Comparison of ENCODE assay signal across 11 cellular contexts in genomic region chr3:23739536-23739935, GRCh38.
DNase-seq lines count a peak whose midpoint lies in the region; ATAC-seq and TF ChIP-seq lines count a peak whose summit lies in the region.
"Had no signal": no experiment of that assay in that cellular context is flagged by ENCODE, and none has a peak within 500 bp of the region (broad histone marks: within the 10 kb centered on the region; RNA-seq: fewer than 3 reads in every experiment).

No MANE protein-coding gene starts in this region.

- H3K36me3 ChIP-seq in HCT116 (ENCODE audit: control insufficient read depth in 1 of 2, insufficient read depth in 2 of 2, low read length in 2 of 2) (no peaks in the 10 kb centered on the region), RWPE2 (ENCODE audit: low read depth) (no peaks in the 10 kb centered on the region), smooth muscle cell (ENCODE audit: low read depth) (no peaks in the 10 kb centered on the region)
- H3K36me3 ChIP-seq: WERI-Rb-1 had no signal

- POLR2A ChIA-PET in HCT116 (lab: Charles Lee) (interaction anchor here (1.0 kb wide), 1 partner anchor 12 kb away, joined by 4 read pairs; no protein-coding TSS in a partner anchor), WTC11 (lab: Charles Lee) (no interaction called here)

- no peak for ATAC-seq in HCT116
- ATAC-seq in RWPE2 (ENCODE audit: low read depth), result 0 out of 3 replicates have a peak, but pooled peaks have one; percentile 13
- ATAC-seq in GM19452 (IDR thresholded peaks at IDR 0.05; ENCODE audit: unreplicated experiment), result no peak
- no peak for ATAC-seq in WTC11
- ATAC-seq: activated naive CD8-positive, alpha-beta T cell treated with anti-CD3 and anti-CD28 coated beads, Interleukin-2, amount 50 U/mL, for 24 hours had no signal

- H3K79me2 ChIP-seq in HCT116 (ENCODE audit: insufficient read depth, low read length) (no peaks in the 10 kb centered on the region), smooth muscle cell (ENCODE audit: low read depth) (no peaks in the 10 kb centered on the region)

- H3K4me3 Mint-ChIP-seq in WTC11, result no peak overlapping the region; the same call in 1 of the 2 replicates
- H3K4me3 Mint-ChIP-seq: activated naive CD8-positive, alpha-beta T cell treated with anti-CD3 and anti-CD28 coated beads, Interleukin-2, amount 50 U/mL, for 24 hours had no signal

- intact Hi-C loops in HCT116 (cut with micrococcal nuclease), result loop anchor here (1.0 kb wide), 1 partner anchor 54 kb away; no protein-coding TSS in a partner anchor

- DNase-seq in HCT116 (ENCODE audit: low read depth, low spot score) (no peak), RWPE2 (ENCODE audit: low spot score) (no peak), fibroblast of mammary gland (ENCODE audit: low read depth) (peak; percentile 85), smooth muscle cell (lab: John Stamatoyannopoulos, UW; ENCODE audit: unreplicated experiment) (no peak), WTC11 (ENCODE audit: low spot score) (no peak), putamen (ENCODE audit: low spot score) (no peak), pons (ENCODE audit: low spot score) (no peak)
- DNase-seq: activated naive CD8-positive, alpha-beta T cell treated with anti-CD3 and anti-CD28 coated beads, Interleukin-2, amount 50 U/mL, for 24 hours; retina; WERI-Rb-1 had no signal

- no peak for TF ChIP-seq CTCF in HCT116 (IDR thresholded peaks at IDR 0.05 in 2 of 3, conservative IDR thresholded peaks at IDR 0.05 in 1 of 3; ENCODE audit: borderline replicate concordance in 1 of 3, insufficient read depth in 1 of 3, low read depth in 2 of 3, low read length in 2 of 3)
- TF ChIP-seq CTCF in RWPE2 (IDR thresholded peaks at IDR 0.05; ENCODE audit: poor library complexity, severe bottlenecking), result no peak
- TF ChIP-seq CTCF in fibroblast of mammary gland (conservative IDR thresholded peaks at IDR 0.05; ENCODE audit: control insufficient read depth, insufficient read depth, low read depth, low read length), result no peak
- TF ChIP-seq CTCF in smooth muscle cell (IDR thresholded peaks at IDR 0.05; ENCODE audit: borderline replicate concordance, insufficient read depth, poor library complexity, severe bottlenecking), result no peak
- no peak for TF ChIP-seq CTCF in WTC11 (IDR thresholded peaks at IDR 0.05)

- peak overlapping the region; percentile 76 for H3K4me2 ChIP-seq in HCT116 (ENCODE audit: low read length)
- H3K4me2 ChIP-seq in smooth muscle cell, result peak overlapping the region; percentile 76

- H3K9me3 ChIP-seq in HCT116 (ENCODE audit: control insufficient read depth in 1 of 2, insufficient read depth in 1 of 2, low read depth in 1 of 2, low read length in 2 of 2) (no peaks in the 10 kb centered on the region), RWPE2 (ENCODE audit: severe bottlenecking) (no peaks in the 10 kb centered on the region), smooth muscle cell (replicated peaks; ENCODE audit: low read depth) (no peaks in the 10 kb centered on the region)

- RAD21 ChIA-PET in HCT116 (lab: Charles Lee; ENCODE audit: low non-redundant PET in 1 of 2, low total read pairs in 2 of 2, uncharacterized antibody in 2 of 2, unreplicated experiment in 2 of 2), result no interaction called here

- H3K27ac Mint-ChIP-seq in WTC11, result no peak overlapping the region

- no peaks in the 10 kb centered on the region for H3K9me2 ChIP-seq in HCT116 (ENCODE audit: insufficient read depth)

- H2AFZ ChIP-seq in HCT116 (ENCODE audit: low read depth, low read length, poor library complexity, severe bottlenecking) (peak overlapping the region; percentile 52), smooth muscle cell (ENCODE audit: low read depth) (no peak overlapping the region)

- no peaks in the 10 kb centered on the region for H3K27me3 ChIP-seq in HCT116 (ENCODE audit: insufficient read depth, low read length)
- H3K27me3 ChIP-seq in RWPE2 (ENCODE audit: insufficient read depth, poor library complexity, severe bottlenecking), result no peaks in the 10 kb centered on the region
- peaks cover 29% of the 10 kb centered on the region for H3K27me3 ChIP-seq in smooth muscle cell (ENCODE audit: low read depth)

- no peak for TF ChIP-seq RAD21 in HCT116 (IDR thresholded peaks at IDR 0.05; ENCODE audit: low read depth)

- H3K27ac ChIP-seq in HCT116 (ENCODE audit: low read depth, low read length) (peak overlapping the region; percentile 81), RWPE2 (ENCODE audit: poor library complexity, severe bottlenecking) (peak overlapping the region; percentile 98), smooth muscle cell (ENCODE audit: low read depth) (peak overlapping the region; percentile 75)
- H3K27ac ChIP-seq: WERI-Rb-1 had no signal

- H3K4me1 ChIP-seq in HCT116 (ENCODE audit: control insufficient read depth in 1 of 2, insufficient read depth in 2 of 2, low read length in 2 of 2) (peaks cover 46 to 89% of the 10 kb centered on the region in 2 experiments), RWPE2 (ENCODE audit: insufficient read depth, poor library complexity, severe bottlenecking) (peaks cover 41% of the 10 kb centered on the region), smooth muscle cell (ENCODE audit: low read depth) (peaks cover 34% of the 10 kb centered on the region)

- no peaks in the 10 kb centered on the region for H3K9me3 Mint-ChIP-seq in WTC11
- H3K9me3 Mint-ChIP-seq: activated naive CD8-positive, alpha-beta T cell treated with anti-CD3 and anti-CD28 coated beads, Interleukin-2, amount 50 U/mL, for 24 hours had no signal

- CTCF ChIA-PET in HCT116 (lab: Charles Lee), result no interaction called here
- CTCF ChIA-PET in WTC11 (lab: Charles Lee), result interaction anchor here (0.6 kb wide), 1 partner anchor 111 kb away, joined by 4 read pairs; no protein-coding TSS in a partner anchor

- peaks cover 85% of the 10 kb centered on the region for H3K4me1 Mint-ChIP-seq in WTC11

- H3K9ac ChIP-seq in HCT116 (ENCODE audit: low read length) (peak overlapping the region; percentile 49), smooth muscle cell (ENCODE audit: low read depth) (peak overlapping the region; percentile 19)

- H3K4me3 ChIP-seq in HCT116 (replicated peaks in 1 of 2; ENCODE audit: low read depth in 1 of 2, low read length in 2 of 2) (peak overlapping the region in 1 of 2 experiments; percentile 29; a peak in 2 of 4 replicates), RWPE2 (ENCODE audit: severe bottlenecking) (no peak overlapping the region), fibroblast of mammary gland (ENCODE audit: control insufficient read depth, low read depth, low read length) (no peak overlapping the region), smooth muscle cell (no peak overlapping the region)

- TSS peak; percentile 66 for BruUV-seq in HCT116 (replicated peaks; lab: Mats Ljungman, UMichigan)

- peaks cover 3% of the 10 kb centered on the region for H3F3A ChIP-seq in smooth muscle cell (ENCODE audit: low read depth)

- 0% methylated on average over 1 of the region's 1 CpG for WGBS in smooth muscle cell (ENCODE audit: low lambda C conversion rate)

- no peaks in the 10 kb centered on the region for H3K36me3 Mint-ChIP-seq in WTC11

- no peak for TF ChIP-seq POLR2A in HCT116 (IDR thresholded peaks at IDR 0.05; ENCODE audit: borderline replicate concordance, extremely low read depth, insufficient read depth, insufficient read length)

- H4K20me1 ChIP-seq in HCT116 (ENCODE audit: insufficient read depth) (no peaks in the 10 kb centered on the region), smooth muscle cell (ENCODE audit: low read depth) (no peaks in the 10 kb centered on the region)

- H3K27me3 Mint-ChIP-seq in WTC11 (ENCODE audit: low read depth), result peaks cover 40% of the 10 kb centered on the region

TF ChIP-seq in WTC11, 78 proteins besides CTCF, POLR2A, EP300 and RAD21:
- TF ChIP-seq ZNF317 (CRISPR knock-in tag; IDR thresholded peaks at IDR 0.05; ENCODE audit: borderline replicate concordance, low read depth) (no peak), CREB1 (CRISPR knock-in tag; IDR thresholded peaks at IDR 0.05) (no peak), IRF2 (CRISPR knock-in tag; IDR thresholded peaks at IDR 0.05; ENCODE audit: borderline replicate concordance, low read depth) (no peak), MYBL2 (CRISPR knock-in tag; IDR thresholded peaks at IDR 0.05) (no peak), FOXK1 (CRISPR knock-in tag; IDR thresholded peaks at IDR 0.05) (no peak)
- TF ChIP-seq, protein P1, sequence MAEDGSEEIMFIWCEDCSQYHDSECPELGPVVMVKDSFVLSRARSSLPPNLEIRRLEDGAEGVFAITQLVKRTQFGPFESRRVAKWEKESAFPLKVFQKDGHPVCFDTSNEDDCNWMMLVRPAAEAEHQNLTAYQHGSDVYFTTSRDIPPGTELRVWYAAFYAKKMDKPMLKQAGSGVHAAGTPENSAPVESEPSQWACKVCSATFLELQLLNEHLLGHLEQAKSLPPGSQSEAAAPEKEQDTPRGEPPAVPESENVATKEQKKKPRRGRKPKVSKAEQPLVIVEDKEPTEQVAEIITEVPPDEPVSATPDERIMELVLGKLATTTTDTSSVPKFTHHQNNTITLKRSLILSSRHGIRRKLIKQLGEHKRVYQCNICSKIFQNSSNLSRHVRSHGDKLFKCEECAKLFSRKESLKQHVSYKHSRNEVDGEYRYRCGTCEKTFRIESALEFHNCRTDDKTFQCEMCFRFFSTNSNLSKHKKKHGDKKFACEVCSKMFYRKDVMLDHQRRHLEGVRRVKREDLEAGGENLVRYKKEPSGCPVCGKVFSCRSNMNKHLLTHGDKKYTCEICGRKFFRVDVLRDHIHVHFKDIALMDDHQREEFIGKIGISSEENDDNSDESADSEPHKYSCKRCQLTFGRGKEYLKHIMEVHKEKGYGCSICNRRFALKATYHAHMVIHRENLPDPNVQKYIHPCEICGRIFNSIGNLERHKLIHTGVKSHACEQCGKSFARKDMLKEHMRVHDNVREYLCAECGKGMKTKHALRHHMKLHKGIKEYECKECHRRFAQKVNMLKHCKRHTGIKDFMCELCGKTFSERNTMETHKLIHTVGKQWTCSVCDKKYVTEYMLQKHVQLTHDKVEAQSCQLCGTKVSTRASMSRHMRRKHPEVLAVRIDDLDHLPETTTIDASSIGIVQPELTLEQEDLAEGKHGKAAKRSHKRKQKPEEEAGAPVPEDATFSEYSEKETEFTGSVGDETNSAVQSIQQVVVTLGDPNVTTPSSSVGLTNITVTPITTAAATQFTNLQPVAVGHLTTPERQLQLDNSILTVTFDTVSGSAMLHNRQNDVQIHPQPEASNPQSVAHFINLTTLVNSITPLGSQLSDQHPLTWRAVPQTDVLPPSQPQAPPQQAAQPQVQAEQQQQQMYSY (CRISPR knock-in tag; IDR thresholded peaks at IDR 0.05), result no peak

Comparison
In these comparisons a context has a peak if more than half of its experiments do, and no peak if none do; other contexts are left out.
1. Of the 4 proteins assayed by ChIP-seq in both WTC11 and HCT116: peak only in WTC11: none; only in HCT116: MAX and SP1; in both: none; in neither: 2.